In genomic region chr2:226837787-226838603, GRCh38 we compare ENCODE assay signal across 9 cellular contexts. TPM values are rescaled to one million over a fixed set of nuclear protein-coding genes. Genes with fewer than 3 reads are reported as not detected.
DNase-seq lines count a peak whose midpoint lies in the region; ATAC-seq, FAIRE-seq and TF ChIP-seq lines count a peak whose summit lies in the region.
"Had no signal": no experiment of that assay in that cellular context is flagged by ENCODE, and none has a peak within 500 bp of the region (broad histone marks: within the 10 kb centered on the region; RNA-seq: fewer than 3 reads in every experiment).

No MANE protein-coding gene starts in this region.

- POLR2A ChIA-PET in HepG2 (lab: Yijun Ruan, JAX): interaction anchor here (1.5 to 2.7 kb wide), 2 partner anchors 35 to 37 kb away, joined by 4 to 15 read pairs; no protein-coding TSS in a partner anchor

- ATAC-seq in HepG2 (no peak), right lobe of liver (no peak), RWPE2 (ENCODE audit: low read depth) (no peak)

- H3K4me2 ChIP-seq in HepG2 (ENCODE audit: low read depth, low read length): peak overlapping the region; percentile 88

- no peak overlapping the region; the same call in 1 of the 2 replicates for H3K9ac ChIP-seq in HepG2 (ENCODE audit: insufficient read depth, low read depth, low read length)

- WGBS in HepG2 (ENCODE audit: low lambda C conversion rate): 87% methylated on average over 12 of the region's 12 CpGs
- 83% methylated on average over 12 of the region's 12 CpGs for WGBS in right lobe of liver (ENCODE audit: insufficient coverage, low coverage, low lambda C conversion rate, missing lambda C conversion rate)

- TF ChIP-seq EP300 in HepG2 (IDR thresholded peaks at IDR 0.05; ENCODE audit: low read depth in 2 of 2, low read length in 2 of 2): no peak
- TF ChIP-seq EP300 in HepG2 (CRISPR knock-in tag; IDR thresholded peaks at IDR 0.05; ENCODE audit: borderline replicate concordance): no peak

- no TSS peak for BruUV-seq in HepG2 (replicated peaks; lab: Mats Ljungman, UMichigan)

- no peak for TF ChIP-seq POLR2A in HepG2 (IDR thresholded peaks at IDR 0.05; ENCODE audit: insufficient read depth in 1 of 2, low read depth in 2 of 2, low read length in 2 of 2)
- TF ChIP-seq POLR2A in right lobe of liver (IDR thresholded peaks at IDR 0.05): no peak

- H3K9me3 ChIP-seq in HepG2 (ENCODE audit: low read length): no peaks in the 10 kb centered on the region
- H3K9me3 ChIP-seq in right lobe of liver: no peaks in the 10 kb centered on the region
- no peaks in the 10 kb centered on the region for H3K9me3 ChIP-seq in RWPE2 (ENCODE audit: severe bottlenecking)

- no peaks in the 10 kb centered on the region for H3K27me3 ChIP-seq in HepG2 (ENCODE audit: control insufficient read depth in 1 of 2, insufficient read depth in 2 of 2, low read length in 2 of 2)
- H3K27me3 ChIP-seq in right lobe of liver: no peaks in the 10 kb centered on the region
- no peaks in the 10 kb centered on the region for H3K27me3 ChIP-seq in RWPE2 (ENCODE audit: insufficient read depth, poor library complexity, severe bottlenecking)

- H3K27ac ChIP-seq in HepG2 (ENCODE audit: extremely low read length, insufficient read depth, low read length) (no peak overlapping the region), right lobe of liver (no peak overlapping the region), RWPE2 (ENCODE audit: poor library complexity, severe bottlenecking) (peak overlapping the region; percentile 82), epithelial cell of prostate (peak overlapping the region; percentile 97)

- no peaks in the 10 kb centered on the region for H4K20me1 ChIP-seq in HepG2 (ENCODE audit: insufficient read depth, low read length)

- in situ Hi-C loops in HepG2 (cut with HindIII; ENCODE audit: extremely low pct_ligation_motif_present, low pct_unique_long_range_greater_than_20kb): no loop called here

- no peak overlapping the region for H2AFZ ChIP-seq in HepG2 (ENCODE audit: low read length)

- H3K4me1 ChIP-seq in HepG2 (ENCODE audit: insufficient read depth, low read length) (peaks cover 36% of the 10 kb centered on the region), right lobe of liver (peaks cover 0 to 25% (median 12%) of the 10 kb centered on the region in 4 donors), RWPE2 (ENCODE audit: insufficient read depth, poor library complexity, severe bottlenecking) (peaks cover 24% of the 10 kb centered on the region)

- H3K4me3 ChIP-seq in HepG2 (replicated peaks in 1 of 3; ENCODE audit: insufficient read depth in 1 of 3, low read depth in 2 of 3, low read length in 3 of 3) (peak overlapping the region in 1 of 3 experiments; percentile 77; a peak in 1 of 6 replicates), right lobe of liver (no peak overlapping the region), RWPE2 (ENCODE audit: severe bottlenecking) (no peak overlapping the region), foreskin fibroblast (ENCODE audit: low read depth in 1 of 2, low read length in 2 of 2) (no peak overlapping the region)

- no peak for FAIRE-seq in HepG2 (lab: Jason Lieb, UNC)

- DNase-seq in HepG2 (ENCODE audit: low spot score) (no peak), right lobe of liver (no peak), RWPE2 (ENCODE audit: low spot score) (no peak), epithelial cell of prostate (ENCODE audit: low read depth, low spot score) (no peak), GDM1 (lab: John Stamatoyannopoulos, UW) (no peak), germinal center (ENCODE audit: low spot score) (no peak), foreskin fibroblast (no peak)
- DNase-seq in stimulated activated CD4-positive, alpha-beta T cell treated with anti-CD3 and anti-CD28 coated beads, Interleukin-2, amount 100 ng/mL, for 24 hours: no peak
- DNase-seq: NCI-H2171 treated with DMSO at 0.1 percent for 48 hours had no signal

- H3K36me3 ChIP-seq in HepG2 (replicated peaks in 1 of 2; ENCODE audit: control insufficient read depth in 1 of 2, insufficient read depth in 2 of 2, low read length in 2 of 2): no peaks in the 10 kb centered on the region
- H3K36me3 ChIP-seq in right lobe of liver: no peaks in the 10 kb centered on the region
- peaks cover 12% of the 10 kb centered on the region; the same call in 1 of the 2 replicates for H3K36me3 ChIP-seq in RWPE2 (ENCODE audit: low read depth)

- TF ChIP-seq CTCF in HepG2 (CRISPR knock-in tag; IDR thresholded peaks at IDR 0.05) (no peak), right lobe of liver (IDR thresholded peaks at IDR 0.05) (no peak), RWPE2 (IDR thresholded peaks at IDR 0.05; ENCODE audit: poor library complexity, severe bottlenecking) (no peak), foreskin fibroblast (IDR thresholded peaks at IDR 0.05; ENCODE audit: low read depth, low read length) (no peak)

- no peak for TF ChIP-seq RAD21 in HepG2 (CRISPR knock-in tag; IDR thresholded peaks at IDR 0.05)

- no peaks in the 10 kb centered on the region for H3K79me2 ChIP-seq in HepG2 (ENCODE audit: insufficient read depth, low read length)

- CTCF ChIA-PET in HepG2 (lab: Yijun Ruan, JAX; ENCODE audit: low intra/inter-chr PET ratio, low total read pairs): no interaction called here

- intact Hi-C loops in HepG2 (cut with micrococcal nuclease; ENCODE audit: unreplicated experiment) (no loop called here), right lobe of liver (cut with DNase I) (no loop called here)

TF ChIP-seq in HepG2, 621 proteins besides CTCF, POLR2A, EP300 and RAD21 (continues in another document):
- TF ChIP-seq ZNF670 (CRISPR knock-in tag; IDR thresholded peaks at IDR 0.05; ENCODE audit: borderline replicate concordance): peak; percentile 20; the same call in 1 of the 2 replicates
- no peak for TF ChIP-seq ZNF234 (CRISPR knock-in tag; conservative IDR thresholded peaks at IDR 0.05)
- no peak for TF ChIP-seq HNRNPL (IDR thresholded peaks at IDR 0.05; ENCODE audit: low read depth, low read length)

RNA-seq across cellular contexts. Expression of gene RHBDD1, which starts 2.1 kb away (rescaled TPM):
- total RNA-seq in HepG2 (2016; rRNA removed; fragmentation: Illumina TruSeq; extraction: Trizol) (8.2 and 8.8 TPM in 2 replicates), right lobe of liver (10 to 100 TPM; 14.7 to 25.3 (median 21.0) TPM)
- 25.4 and 28.6 TPM in 2 replicates for total RNA-seq in HepG2 (2016; cell fraction: cytosol; rRNA removed; fragmentation: Illumina TruSeq; extraction: Trizol; ENCODE audit: low read depth)
- total RNA-seq in HepG2 (2016; cell fraction: insoluble cytoplasmic fraction; rRNA removed; fragmentation: Illumina TruSeq; extraction: Trizol): 8.3 and 8.9 TPM in 2 replicates
- total RNA-seq in HepG2 (2016; cell fraction: membrane; rRNA removed; fragmentation: Illumina TruSeq; extraction: Trizol): 14.2 and 17.1 TPM in 2 replicates
- 18.0 and 18.2 TPM in 2 replicates for total RNA-seq in HepG2 (2016; cell fraction: nucleus; rRNA removed; fragmentation: Illumina TruSeq; extraction: Trizol)
- 8.7 and 9.5 TPM in 2 replicates for polyA plus RNA-seq in HepG2 (2011; rRNA removed)
- 4.1 and 6.4 TPM in 2 replicates for polyA plus RNA-seq in HepG2 (2011; cell fraction: cytosol; rRNA removed)
- polyA plus RNA-seq in HepG2 (2011; cell fraction: nucleus; rRNA removed): 5.5 and 7.6 TPM in 2 replicates
- polyA plus RNA-seq in HepG2 (2012): 6.4 and 10.1 TPM in 2 replicates
- polyA plus RNA-seq in HepG2 (2016; cell fraction: cytosol; fragmentation: Illumina TruSeq; extraction: Trizol; ENCODE audit: low read depth): 0.42 and 1.1 TPM in 2 replicates
- polyA plus RNA-seq in HepG2 (2016; cell fraction: insoluble cytoplasmic fraction; fragmentation: Illumina TruSeq; extraction: Trizol; ENCODE audit: low read depth): 4.6 and 4.8 TPM in 2 replicates
- 2.7 and 3.3 TPM in 2 replicates for polyA plus RNA-seq in HepG2 (2016; cell fraction: membrane; fragmentation: Illumina TruSeq; extraction: Trizol; ENCODE audit: low read depth)
- 3.7 and 5.6 TPM in 2 replicates for polyA plus RNA-seq in HepG2 (2016; cell fraction: nucleus; fragmentation: Illumina TruSeq; extraction: Trizol; ENCODE audit: insufficient read depth, low read depth)
- 8.3 and 22.5 TPM in 2 replicates for polyA minus RNA-seq in HepG2 (2011; rRNA and poly(A)+ RNA removed; ENCODE audit: low replicate concordance)
- 19.6 and 21.3 TPM in 2 replicates for polyA minus RNA-seq in HepG2 (2011; cell fraction: cytosol; rRNA and poly(A)+ RNA removed)
- 44.3 and 54.3 TPM in 2 replicates for polyA minus RNA-seq in HepG2 (2011; cell fraction: nucleus; rRNA and poly(A)+ RNA removed)

RNA-seq across cellular contexts. Expression of gene IRS1, which starts 38.4 kb away (rescaled TPM):
- 7.9 and 8.7 TPM in 2 replicates for total RNA-seq in HepG2 (2016; rRNA removed; fragmentation: Illumina TruSeq; extraction: Trizol)
- 0.51 and 0.53 TPM in 2 replicates for total RNA-seq in HepG2 (2016; cell fraction: cytosol; rRNA removed; fragmentation: Illumina TruSeq; extraction: Trizol; ENCODE audit: low read depth)
- total RNA-seq in HepG2 (2016; cell fraction: insoluble cytoplasmic fraction; rRNA removed; fragmentation: Illumina TruSeq; extraction: Trizol): 7.1 and 8.1 TPM in 2 replicates
- 2.7 and 3.0 TPM in 2 replicates for total RNA-seq in HepG2 (2016; cell fraction: membrane; rRNA removed; fragmentation: Illumina TruSeq; extraction: Trizol)
- 10.7 and 14.1 TPM in 2 replicates for total RNA-seq in HepG2 (2016; cell fraction: nucleus; rRNA removed; fragmentation: Illumina TruSeq; extraction: Trizol)
- 9.0 and 12.8 TPM in 2 replicates for polyA plus RNA-seq in HepG2 (2011; rRNA removed)
- polyA plus RNA-seq in HepG2 (2011; cell fraction: cytosol; rRNA removed): 7.1 and 7.9 TPM in 2 replicates
- 15.3 and 15.6 TPM in 2 replicates for polyA plus RNA-seq in HepG2 (2011; cell fraction: nucleus; rRNA removed)
- polyA plus RNA-seq in HepG2 (2012): 14.3 and 15.3 TPM in 2 replicates
- 0.25 and 0.50 TPM in 2 replicates for polyA plus RNA-seq in HepG2 (2016; cell fraction: cytosol; fragmentation: Illumina TruSeq; extraction: Trizol; ENCODE audit: low read depth)
- polyA plus RNA-seq in HepG2 (2016; cell fraction: insoluble cytoplasmic fraction; fragmentation: Illumina TruSeq; extraction: Trizol; ENCODE audit: low read depth): 6.8 and 8.7 TPM in 2 replicates
- polyA plus RNA-seq in HepG2 (2016; cell fraction: membrane; fragmentation: Illumina TruSeq; extraction: Trizol; ENCODE audit: low read depth): 1.1 and 1.4 TPM in 2 replicates
- polyA plus RNA-seq in HepG2 (2016; cell fraction: nucleus; fragmentation: Illumina TruSeq; extraction: Trizol; ENCODE audit: insufficient read depth, low read depth): 11.6 and 13.6 TPM in 2 replicates
- polyA minus RNA-seq in HepG2 (2011; rRNA and poly(A)+ RNA removed; ENCODE audit: low replicate concordance): 0.68 and 28.1 TPM in 2 replicates
- polyA minus RNA-seq in HepG2 (2011; cell fraction: cytosol; rRNA and poly(A)+ RNA removed): 11.2 and 13.5 TPM in 2 replicates
- 26.8 and 36.8 TPM in 2 replicates for polyA minus RNA-seq in HepG2 (2011; cell fraction: nucleus; rRNA and poly(A)+ RNA removed)
- 10 to 100 TPM in 5 of 6 experiments, 1 to 10 TPM in 1; 9.0 to 24.4 (median 15.8) TPM for total RNA-seq in right lobe of liver

Comparison
In these comparisons a context has a peak if more than half of its experiments do, and no peak if none do; other contexts are left out.
1. H3K27ac ChIP-seq: peak in RWPE2 (single experiment) and epithelial cell of prostate (single experiment); none in HepG2 (single experiment) and right lobe of liver (0 of 3).